23 cellular contexts compared by ENCODE assay signal in genomic region chr2:47946593-47946992, GRCh38.
"Had no signal": no experiment of that assay in that cellular context is flagged by ENCODE, and none has a peak within 500 bp of the region (broad histone marks: within the 10 kb centered on the region; RNA-seq: fewer than 3 reads in every experiment).

No MANE protein-coding gene starts in this region.

- H3K4me3 ChIP-seq: ovary, stomach, thyroid gland, upper lobe of left lung, vagina had no signal

- H3K36me3 ChIP-seq: ovary, stomach, thyroid gland, upper lobe of left lung, vagina had no signal

- H3K9me3 ChIP-seq: ovary, stomach, thyroid gland, upper lobe of left lung, vagina had no signal

- H3K27ac ChIP-seq: ovary, stomach, thyroid gland, upper lobe of left lung, vagina had no signal

- H3K4me1 ChIP-seq: stomach, thyroid gland, upper lobe of left lung, vagina had no signal

- DNase-seq: activated B cell treated with CpG ODN at 0.5 μM for 24 hours; activated CD4-positive, alpha-beta T cell treated with anti-CD3 and anti-CD28 coated beads, Interleukin-2, amount 50 U/mL, for 1 hour; activated CD8-positive, alpha-beta T cell treated with anti-CD3 and anti-CD28 coated beads for 36 hours; activated gamma-delta T cell treated with Interleukin-2 at 50 U/mL for 16 hours; activated naive CD4-positive, alpha-beta T cell treated with anti-CD3 and anti-CD28 coated beads, Interleukin-2, amount 50 U/mL, for 16 hours; activated T-cell treated with anti-CD3 and anti-CD28 coated beads, Interleukin-2, amount 50 U/mL, for 4 hours; amniotic stem cell; central memory CD4-positive, alpha-beta T cell; endodermal cell; foreskin melanocyte; islet precursor cell; midbrain; naive thymus-derived CD4-positive, alpha-beta T cell; ovary; stimulated activated CD4-positive, alpha-beta T cell treated with anti-CD3 and anti-CD28 coated beads, Interleukin-15, amount 100 ng/mL, for 24 hours; stimulated activated CD4-positive, alpha-beta T cell treated with anti-CD3 and anti-CD28 coated beads, Interleukin-2, amount 100 ng/mL, for 24 hours; stimulated activated naive B cell treated with anti-CD40 and anti-IgM and Interleukin-4, amounts not matched to agents 10 μg/mL and 1 μg/mL and 100 μg/mL, for 72 hours; stomach; thyroid gland; upper lobe of left lung had no signal

- H3K27me3 ChIP-seq: ovary, stomach, thyroid gland, upper lobe of left lung, vagina had no signal

- ATAC-seq: activated CD8-positive, alpha-beta T cell treated with anti-CD3 and anti-CD28 coated beads for 36 hours; activated T-cell treated with anti-CD3 and anti-CD28 coated beads, Interleukin-2, amount 50 U/mL, for 4 hours; activated T-helper 17 cell treated with anti-CD3 and anti-CD28 coated beads, Interleukin-2, amount 50 U/mL, for 72 hours; esophagus mucosa; naive thymus-derived CD4-positive, alpha-beta T cell; stimulated activated naive B cell treated with anti-CD40 and anti-IgM and Interleukin-4, amounts not matched to agents 10 μg/mL and 1 μg/mL and 100 μg/mL, for 72 hours had no signal
